Comparison of ENCODE assay signal across 26 cellular contexts in genomic region chr11:108453207-108453835, GRCh38. TPM values are rescaled to one million over a fixed set of nuclear protein-coding genes. Genes with fewer than 3 reads are reported as not detected.
"Had no signal": no experiment of that assay in that cellular context is flagged by ENCODE, and none has a peak within 500 bp of the region (broad histone marks: within the 10 kb centered on the region; RNA-seq: fewer than 3 reads in every experiment).

No MANE protein-coding gene starts in this region.

- FAIRE-seq: urothelium cell line had no signal

- DNase-seq: stimulated activated CD4-positive, alpha-beta T cell treated with anti-CD3 and anti-CD28 coated beads, Interleukin-2, amount 100 ng/mL, for 48 hours; stimulated activated CD4-positive, alpha-beta T cell treated with anti-CD3 and anti-CD28 coated beads, Interleukin-4, amount 100 ng/mL, for 1 hour; stimulated activated CD4-positive, alpha-beta T cell treated with anti-CD3 and anti-CD28 coated beads, Interleukin-4, amount 100 ng/mL, for 24 hours; stimulated activated CD4-positive, alpha-beta T cell treated with anti-CD3 and anti-CD28 coated beads, Interleukin-4, amount 100 ng/mL, for 4 hours; stimulated activated CD8-positive, alpha-beta memory T cell treated with anti-CD3 and anti-CD28 coated beads, Interleukin-4, amount 100 ng/mL, for 48 hours; stimulated activated naive B cell treated with anti-CD40 and anti-IgM and Interleukin-4, amounts not matched to agents 10 μg/mL and 1 μg/mL and 100 μg/mL, for 72 hours; stimulated activated naive CD4-positive, alpha-beta T cell; stimulated activated naive CD4-positive, alpha-beta T cell treated with Interleukin-2 at 50 U/mL for 16 hours; stimulated activated naive CD8-positive, alpha-beta T cell treated with anti-CD3 and anti-CD28 coated beads, Interleukin-15, amount 100 ng/mL, for 72 hours; stimulated activated naive CD8-positive, alpha-beta T cell treated with anti-CD3 and anti-CD28 coated beads, Interleukin-15, Interleukin-2, amounts not matched to agents 100 U/mL and 50 U/mL, for 24 hours; stomach; substantia nigra; testis; thyroid gland; tibial artery; trophoblast cell; upper lobe of left lung; upper lobe of right lung; uterus had no signal

- H3K4me3 ChIP-seq: stomach, suprapubic skin, testis, thoracic aorta, thyroid gland, tibial artery, tibial nerve, upper lobe of left lung, upper lobe of right lung, uterus, vagina had no signal

- H3K27me3 ChIP-seq: stomach, suprapubic skin, testis, thyroid gland, tibial artery, tibial nerve, upper lobe of left lung, upper lobe of right lung, uterus, vagina had no signal

- H3K9me3 ChIP-seq: testis, thoracic aorta, thyroid gland had no signal

- H3K27ac ChIP-seq: stomach, suprapubic skin, testis, thoracic aorta, thyroid gland, tibial artery, tibial nerve, upper lobe of left lung, upper lobe of right lung, uterus, vagina had no signal

- H3K4me1 ChIP-seq: stomach, suprapubic skin, testis, thyroid gland, tibial artery, tibial nerve, upper lobe of left lung, upper lobe of right lung, uterus, vagina had no signal

- H3K36me3 ChIP-seq: stomach, suprapubic skin, thoracic aorta, thyroid gland, tibial artery, tibial nerve, upper lobe of left lung, upper lobe of right lung, uterus, vagina had no signal

- ATAC-seq: stimulated activated effector memory CD8-positive, alpha-beta T cell treated with anti-CD3 and anti-CD28 coated beads, Interleukin-12 subunit alpha, Interleukin-12 subunit beta, amount 100 ng/mL, for 72 hours; stimulated activated memory B cell treated with anti-CD40 and anti-IgM and Interleukin-4, amounts not matched to agents 10 μg/mL and 1 μg/mL and 100 μg/mL, for 72 hours; stimulated activated naive B cell treated with anti-CD40 and anti-IgM and Interleukin-4, amounts not matched to agents 10 μg/mL and 1 μg/mL and 100 μg/mL, for 72 hours; stimulated activated naive CD8-positive, alpha-beta T cell treated with anti-CD3 and anti-CD28 coated beads, Interleukin-15, amount 100 ng/mL, for 72 hours; stimulated activated naive CD8-positive, alpha-beta T cell treated with anti-CD3 and anti-CD28 coated beads, Interleukin-15, Interleukin-2, amounts not matched to agents 100 U/mL and 50 U/mL, for 24 hours; upper lobe of right lung had no signal

RNA-seq across cellular contexts. Expression of gene C11orf65, which starts 14.0 kb away (rescaled TPM):
- total RNA-seq: thoracic aorta had no signal
